Comparison of ENCODE assay signal across 25 cellular contexts in the genomic region with DNA sequence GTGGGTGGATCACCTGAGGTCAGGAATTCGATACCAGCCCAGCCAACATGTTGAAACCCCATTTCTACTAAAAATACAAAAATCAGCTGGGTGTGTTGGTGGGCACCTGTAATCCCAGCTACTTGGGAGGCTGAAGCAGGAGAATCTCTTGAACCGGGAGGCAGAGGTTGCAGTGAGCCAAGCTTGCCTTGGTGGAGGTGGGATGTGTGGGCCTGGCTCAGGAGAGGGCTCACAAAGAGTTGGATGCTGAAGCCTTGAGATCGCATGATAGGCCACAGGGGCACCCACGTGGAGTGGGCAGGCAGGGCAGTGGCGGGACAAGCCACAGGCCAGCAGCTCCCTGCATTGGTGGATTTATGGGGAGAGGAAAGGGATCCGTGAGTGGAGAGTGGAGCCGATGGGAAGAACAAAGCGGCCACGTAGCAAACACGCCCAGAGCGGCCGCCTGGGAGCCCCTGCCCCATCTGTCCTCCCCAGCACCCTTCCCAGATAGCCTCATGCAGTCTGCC.
"Had no signal": no experiment of that assay in that cellular context is flagged by ENCODE, and none has a peak within 500 bp of the region (broad histone marks: within the 10 kb centered on the region; RNA-seq: fewer than 3 reads in every experiment).

No MANE protein-coding gene starts in this region.

- H3K4me2 ChIP-seq: hepatocyte had no signal

- H3K27ac ChIP-seq: coronary artery, esophagus muscularis mucosa, foreskin keratinocyte, gastroesophageal sphincter, heart left ventricle, hepatocyte, left lung, pancreas, right lobe of liver, testis, tibial artery had no signal

- H3K9me3 ChIP-seq: esophagus muscularis mucosa, gastroesophageal sphincter, heart left ventricle, left lung, pancreas, right lobe of liver, testis, tibial artery had no signal

- H3K27ac Mint-ChIP-seq: nephron progenitor cell; stimulated activated memory B cell treated with anti-CD40 and anti-IgM and Interleukin-4, amounts not matched to agents 10 μg/mL and 1 μg/mL and 100 μg/mL, for 72 hours; type B pancreatic cell had no signal

- H3K4me3 ChIP-seq: coronary artery, esophagus muscularis mucosa, gastroesophageal sphincter, heart left ventricle, hepatocyte, left lung, pancreas, right lobe of liver, testis, tibial artery had no signal

- H2AFZ ChIP-seq: hepatocyte had no signal

- H3K9me3 Mint-ChIP-seq: naive thymus-derived CD8-positive, alpha-beta T cell; nephron progenitor cell; stimulated activated memory B cell treated with anti-CD40 and anti-IgM and Interleukin-4, amounts not matched to agents 10 μg/mL and 1 μg/mL and 100 μg/mL, for 72 hours; type B pancreatic cell had no signal

- H3K4me3 Mint-ChIP-seq: nephron progenitor cell; stimulated activated memory B cell treated with anti-CD40 and anti-IgM and Interleukin-4, amounts not matched to agents 10 μg/mL and 1 μg/mL and 100 μg/mL, for 72 hours had no signal

- DNase-seq: dermis blood vessel endothelial cell; effector memory CD4-positive, alpha-beta T cell; foreskin keratinocyte; heart left ventricle; left cardiac atrium; left lung; mesendoderm; midbrain; nephron progenitor cell; occipital lobe; pancreas; right lobe of liver; stimulated activated CD4-positive, alpha-beta T cell treated with anti-CD3 and anti-CD28 coated beads, Interleukin-2, amount 100 ng/mL, for 24 hours; stimulated activated CD4-positive, alpha-beta T cell treated with anti-CD3 and anti-CD28 coated beads, Interleukin-4, amount 100 ng/mL, for 24 hours; stimulated activated naive CD8-positive, alpha-beta T cell treated with anti-CD3 and anti-CD28 coated beads, Interleukin-15, Interleukin-2, amounts not matched to agents 100 U/mL and 50 U/mL, for 24 hours; substantia nigra; testis; tibial artery had no signal

- ATAC-seq: foreskin keratinocyte; gastroesophageal sphincter; heart left ventricle; left cardiac atrium; left lung; naive thymus-derived CD8-positive, alpha-beta T cell; pancreas; right lobe of liver; stimulated activated memory B cell treated with anti-CD40 and anti-IgM and Interleukin-4, amounts not matched to agents 10 μg/mL and 1 μg/mL and 100 μg/mL, for 72 hours; stimulated activated naive CD8-positive, alpha-beta T cell treated with anti-CD3 and anti-CD28 coated beads, Interleukin-15, Interleukin-2, amounts not matched to agents 100 U/mL and 50 U/mL, for 24 hours had no signal

- H3K27me3 ChIP-seq: esophagus muscularis mucosa, foreskin keratinocyte, gastroesophageal sphincter, heart left ventricle, hepatocyte, left lung, pancreas, right lobe of liver, testis, tibial artery had no signal

- H3K27me3 Mint-ChIP-seq: naive thymus-derived CD8-positive, alpha-beta T cell; stimulated activated memory B cell treated with anti-CD40 and anti-IgM and Interleukin-4, amounts not matched to agents 10 μg/mL and 1 μg/mL and 100 μg/mL, for 72 hours; type B pancreatic cell had no signal
